12 cellular contexts compared by ENCODE assay signal in the genomic region with DNA sequence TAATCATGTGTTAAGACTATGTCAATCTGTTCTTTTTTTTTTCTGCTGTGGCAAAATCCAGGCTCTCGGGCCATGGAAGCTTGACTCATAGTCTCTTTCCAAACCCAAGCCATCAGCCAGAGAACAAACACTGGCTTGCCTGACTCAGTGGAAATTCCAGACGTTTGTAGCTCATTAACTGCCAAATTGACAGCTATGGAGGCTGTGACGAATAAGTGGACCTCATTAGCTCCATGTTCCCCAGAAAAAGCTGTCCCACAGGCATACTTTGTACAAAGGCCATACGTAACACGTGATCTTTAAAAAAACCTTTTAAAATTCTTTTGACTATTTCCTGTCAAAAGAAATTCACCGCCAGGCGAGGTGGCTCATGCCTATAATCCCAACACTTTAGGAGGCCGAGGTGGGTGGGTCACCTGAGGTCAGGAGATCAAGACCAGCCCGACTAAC. TPM values are rescaled to one million over a fixed set of nuclear protein-coding genes. Genes with fewer than 3 reads are reported as not detected.
DNase-seq lines count a peak whose midpoint lies in the region; ATAC-seq, FAIRE-seq and TF ChIP-seq lines count a peak whose summit lies in the region.
"Had no signal": no experiment of that assay in that cellular context is flagged by ENCODE, and none has a peak within 500 bp of the region (broad histone marks: within the 10 kb centered on the region; RNA-seq: fewer than 3 reads in every experiment).

No MANE protein-coding gene starts in this region.

- TF ChIP-seq CTCF in bronchial epithelial cell (IDR thresholded peaks at IDR 0.05; ENCODE audit: insufficient read depth, low read length, severe bottlenecking): no peak
- TF ChIP-seq CTCF in uterus (IDR thresholded peaks at IDR 0.05): no peak

- DNase-seq in AG08395 (ENCODE audit: low spot score) (peak; percentile 91), HPDE6-E6E7 (ENCODE audit: extremely low spot score) (peak; percentile 89), bronchial epithelial cell (ENCODE audit: low read depth) (peak; percentile 97), lung microvascular endothelial cell (ENCODE audit: low read depth in 2 of 2) (peak; percentile 82 to 88), uterus (no peak), NCI-H2107 (lab: John Stamatoyannopoulos, UW) (no peak)
- no peak for DNase-seq in stimulated activated naive CD4-positive, alpha-beta T cell (lab: John Stamatoyannopoulos, UW)
- DNase-seq: COR-L47; Peyer's patch; stimulated activated CD4-positive, alpha-beta T cell treated with anti-CD3 and anti-CD28 coated beads, Interleukin-2, amount 100 ng/mL, for 24 hours had no signal

- H3K4me3 ChIP-seq in bronchial epithelial cell (ENCODE audit: low read depth, low read length) (no peak overlapping the region), uterus (no peak overlapping the region)
- H3K4me3 ChIP-seq: Peyer's patch had no signal

- intact Hi-C loops in uterus (cut with DNase I; ENCODE audit: low total_unique reads): loop anchor here (10.0 kb wide), 1 partner anchor 73 kb away; no protein-coding TSS in a partner anchor

- no peak for TF ChIP-seq POLR2A in uterus (IDR thresholded peaks at IDR 0.05)

- H3K4me1 ChIP-seq in uterus: peaks cover 0 to 4% of the 10 kb centered on the region in 2 donors

- peak; percentile 66 for FAIRE-seq in bronchial epithelial cell (lab: Jason Lieb, UNC)

- no peak overlapping the region for H3K27ac ChIP-seq in uterus
- H3K27ac ChIP-seq: Peyer's patch had no signal

- H3K9me3 ChIP-seq in uterus: no peaks in the 10 kb centered on the region

- no peak for ATAC-seq in GM21619 (IDR thresholded peaks at IDR 0.05; ENCODE audit: unreplicated experiment)

- H3K36me3 ChIP-seq in bronchial epithelial cell (ENCODE audit: control insufficient read depth, insufficient read depth, low read length): no peaks in the 10 kb centered on the region
- no peaks in the 10 kb centered on the region for H3K36me3 ChIP-seq in uterus
- H3K36me3 ChIP-seq: Peyer's patch had no signal

- H3K27me3 ChIP-seq in bronchial epithelial cell (ENCODE audit: control insufficient read depth, insufficient read depth, low read length) (no peaks in the 10 kb centered on the region), uterus (no peaks in the 10 kb centered on the region)
- H3K27me3 ChIP-seq: Peyer's patch had no signal

RNA-seq across cellular contexts. Expression of gene PNRC2, which starts 8.0 kb away (rescaled TPM):
- total RNA-seq in bronchial epithelial cell: 87.9 and 89.8 TPM in 2 replicates
- total RNA-seq in lung microvascular endothelial cell: 64.9 and 69.0 TPM in 2 replicates
- total RNA-seq in uterus: 100 to 1,000 TPM in 3 of 4 donors, 10 to 100 TPM in 1; 44.8 to 187 (median 122) TPM

RNA-seq across cellular contexts. Expression of gene SRSF10, which starts 28.5 kb away (rescaled TPM):
- total RNA-seq in bronchial epithelial cell (52.1 and 53.4 TPM in 2 replicates), lung microvascular endothelial cell (47.5 and 70.2 TPM in 2 replicates), uterus (100 to 1,000 TPM; 105 to 198 (median 162) TPM)

RNA-seq across cellular contexts. Expression of gene CNR2, which starts 38.5 kb away (rescaled TPM):
- not detected in 2 replicates for total RNA-seq in bronchial epithelial cell
- total RNA-seq in lung microvascular endothelial cell: not detected in 2 replicates
- total RNA-seq in uterus: under 1 TPM in 1 of 4 donors, not detected in 3; 0.14 TPM
- total RNA-seq: ureter had no signal

Comparison
In these comparisons a context has a peak if more than half of its experiments do, and no peak if none do; other contexts are left out.
1. DNase-seq: peak in AG08395 (single experiment), HPDE6-E6E7 (single experiment), bronchial epithelial cell (single experiment) and lung microvascular endothelial cell (2 of 2); none in stimulated activated naive CD4-positive, alpha-beta T cell (0 of 6), uterus (0 of 2) and NCI-H2107 (single experiment).